Comparison of ENCODE assay signal across 8 cellular contexts in the genomic region with DNA sequence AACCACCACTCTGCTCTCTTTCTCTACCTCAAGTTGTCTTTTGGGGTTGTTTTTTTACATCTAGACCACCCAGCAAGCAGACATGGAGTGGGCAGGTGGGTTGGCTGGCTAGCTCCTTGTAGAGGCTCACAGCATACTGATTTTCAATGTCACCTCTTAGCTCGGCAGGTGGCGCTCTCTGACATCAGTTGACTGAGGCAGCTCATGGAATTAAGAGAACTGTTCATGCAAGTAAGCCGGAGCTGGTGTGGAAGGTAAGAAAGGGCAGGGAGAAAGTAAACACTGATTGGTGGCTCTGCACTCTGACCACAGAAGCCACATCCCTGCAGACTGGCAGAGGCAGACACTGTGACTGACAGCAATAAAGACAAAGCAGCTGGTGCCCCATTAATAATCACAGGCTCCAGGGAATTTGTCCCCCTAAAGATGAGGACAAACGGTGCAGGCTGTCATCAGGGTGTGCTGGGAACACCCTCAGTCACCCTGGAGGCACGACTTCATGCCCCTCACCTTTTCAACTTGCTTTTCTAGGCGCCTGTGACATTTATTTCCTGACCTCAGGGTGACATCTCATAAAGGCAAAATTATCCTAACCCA.
DNase-seq lines count a peak whose midpoint lies in the region; ATAC-seq and TF ChIP-seq lines count a peak whose summit lies in the region.

No MANE protein-coding gene starts in this region.

- H3K4me3 ChIP-seq in fibroblast of the aortic adventitia (ENCODE audit: low read depth, low read length) (no peak overlapping the region), parathyroid adenoma (ENCODE audit: low read depth, low read length) (no peak overlapping the region)

- H2AFZ ChIP-seq in parathyroid adenoma = no peak overlapping the region

- H3K36me3 ChIP-seq in parathyroid adenoma (ENCODE audit: control insufficient read depth, insufficient read depth, low read length) = no peaks in the 10 kb centered on the region

- no peak overlapping the region for H3K4me2 ChIP-seq in parathyroid adenoma (ENCODE audit: low read length)

- no peaks in the 10 kb centered on the region for H3K79me2 ChIP-seq in parathyroid adenoma

- no peak overlapping the region for H3K27ac ChIP-seq in parathyroid adenoma

- H3K9me3 ChIP-seq in parathyroid adenoma (ENCODE audit: control insufficient read depth, low read length) = no peaks in the 10 kb centered on the region

- no peaks in the 10 kb centered on the region for H3K4me1 ChIP-seq in parathyroid adenoma

- H3K27me3 ChIP-seq in parathyroid adenoma (ENCODE audit: control insufficient read depth, insufficient read depth, low read length) = no peaks in the 10 kb centered on the region

- no peak overlapping the region for H3K9ac ChIP-seq in parathyroid adenoma

- DNase-seq in activated CD8-positive, alpha-beta memory T cell treated with anti-CD3 and anti-CD28 coated beads, Interleukin-2, amount 50 U/mL, for 48 hours = peak; percentile 61
- no peak for DNase-seq in activated CD8-positive, alpha-beta memory T cell treated with anti-CD3 and anti-CD28 coated beads, Interleukin-2, amount 50 U/mL, for 4 hours
- DNase-seq in NCI-H187 treated with DMSO at 0.1 percent for 48 hours (lab: John Stamatoyannopoulos, UW) (peak; percentile 69), SW480 (ENCODE audit: low spot score) (peak; percentile 94), fibroblast of the aortic adventitia (ENCODE audit: low read depth) (peak; percentile 23)

- ATAC-seq in HG02623 (IDR thresholded peaks at IDR 0.05; ENCODE audit: unreplicated experiment) = peak; percentile 57
- ATAC-seq in HG02571 (IDR thresholded peaks at IDR 0.05; ENCODE audit: unreplicated experiment) = no peak

- TF ChIP-seq CTCF in fibroblast of the aortic adventitia (IDR thresholded peaks at IDR 0.05; ENCODE audit: insufficient read depth, low read length) (peak; percentile 39), parathyroid adenoma (IDR thresholded peaks at IDR 0.05) (peak; percentile 43)
